Comparison of ENCODE assay signal across 8 cellular contexts in the genomic region with DNA sequence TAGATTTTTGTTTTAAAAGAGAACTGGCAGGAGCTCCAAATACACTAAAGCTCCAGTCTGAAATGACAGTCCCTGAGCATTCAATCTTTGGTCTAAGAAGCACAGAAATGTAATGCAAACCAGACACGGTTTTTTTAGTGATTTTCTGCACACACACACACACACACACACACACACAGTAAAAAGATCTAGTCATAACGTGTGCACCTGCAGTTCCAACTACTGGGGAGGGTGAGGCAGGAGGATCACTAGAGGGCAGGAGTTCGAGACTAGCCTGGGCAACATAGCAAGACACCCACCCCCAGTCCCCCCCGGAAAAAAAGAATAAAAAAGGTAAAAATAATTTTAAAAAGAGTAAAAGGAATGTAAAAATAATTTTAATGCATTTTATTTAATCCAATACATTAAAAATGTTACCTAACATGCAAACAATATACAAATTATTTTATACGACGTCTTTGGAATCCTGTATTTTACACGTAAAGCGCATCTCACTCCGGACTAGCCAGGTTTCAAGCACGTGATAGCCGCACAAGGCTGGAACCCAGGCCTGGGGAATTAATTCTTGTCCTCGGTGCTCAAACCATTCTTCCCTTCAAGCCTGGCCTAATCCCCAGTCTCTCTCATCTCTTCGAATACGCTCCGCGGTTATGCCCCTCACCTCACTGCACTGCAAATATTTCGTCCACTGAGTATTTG. TPM values are rescaled to one million over a fixed set of nuclear protein-coding genes. Genes with fewer than 3 reads are reported as not detected.
DNase-seq lines count a peak whose midpoint lies in the region; ATAC-seq and TF ChIP-seq lines count a peak whose summit lies in the region.

No MANE protein-coding gene starts in this region.

- DNase-seq in GM23338 (ENCODE audit: low spot score) (peak; percentile 45), Panc1 (ENCODE audit: low read depth, low spot score) (no peak), psoas muscle (no peak), NCI-H2196 (lab: John Stamatoyannopoulos, UW; ENCODE audit: unreplicated experiment) (no peak)
- DNase-seq in stimulated activated CD4-positive, alpha-beta T cell treated with anti-CD3 and anti-CD28 coated beads, Interleukin-2, amount 100 ng/mL, for 48 hours, result no peak

- H3K27ac ChIP-seq in GM23338 (ENCODE audit: low read depth), result peak overlapping the region; percentile 96
- H3K27ac ChIP-seq in Panc1 (ENCODE audit: low read length), result peak overlapping the region; percentile 94
- peak overlapping the region; percentile 84 to 95 for H3K27ac ChIP-seq in esophagus (ENCODE audit: low read depth in 2 of 2, low read length in 1 of 2)
- H3K27ac ChIP-seq in psoas muscle, result peak overlapping the region; percentile 96

- CTCF ChIA-PET in Panc1 (lab: Charles Lee), result interaction anchor here (0.6 to 1.4 kb wide), 3 partner anchors 23 to 50 kb away, joined by 3 to 5 read pairs (median 3); no protein-coding TSS in a partner anchor

- intact Hi-C loops in Panc1 (cut with micrococcal nuclease; ENCODE audit: unreplicated experiment), result no loop called here
- intact Hi-C loops in psoas muscle (cut with DNase I), result loop anchor here in 1 of 2 donors (2.0 kb wide), 2 partner anchors 23 to 41 kb away; a partner anchor contains a TSS

- H3K27ac Mint-ChIP-seq in GM23338, result peak overlapping the region; percentile 98

- peak overlapping the region; percentile 88 for H3K4me2 ChIP-seq in GM23338

- peak overlapping the region; percentile 86 for H2AFZ ChIP-seq in GM23338

- peaks cover 57% of the 10 kb centered on the region for H3K79me2 ChIP-seq in GM23338 (replicated peaks; ENCODE audit: insufficient read depth)

- TF ChIP-seq CTCF in GM23338 (conservative IDR thresholded peaks at IDR 0.05; ENCODE audit: low read depth in 2 of 2), result no peak
- TF ChIP-seq CTCF in Panc1 (IDR thresholded peaks at IDR 0.05), result no peak
- TF ChIP-seq CTCF in psoas muscle (IDR thresholded peaks at IDR 0.05), result no peak

- H3K36me3 ChIP-seq in GM23338 (ENCODE audit: insufficient read depth) (no peaks in the 10 kb centered on the region; the same call in 1 of the 2 replicates), Panc1 (ENCODE audit: control insufficient read depth, insufficient read depth, low read length) (peaks cover 2% of the 10 kb centered on the region; the same call in 1 of the 2 replicates), esophagus (ENCODE audit: control insufficient read depth in 2 of 2, insufficient read depth in 2 of 2, low read length in 1 of 2) (peaks cover 0 to 1% of the 10 kb centered on the region in 2 donors), psoas muscle (ENCODE audit: insufficient read depth in 1 of 2, low read depth in 1 of 2) (peaks cover 0 to 13% of the 10 kb centered on the region in 2 donors)

- WGBS in esophagus, 2 donors, result 5% methylated on average over 17 of the region's 17 CpGs
- WGBS in psoas muscle, 3 donors, result 4 to 6% (median 4%) methylated on average over 17 of the region's 17 CpGs

- peaks cover 17% of the 10 kb centered on the region for H3K27me3 Mint-ChIP-seq in GM23338 (ENCODE audit: insufficient read depth, low read depth, poor library complexity)

- H3K36me3 Mint-ChIP-seq in GM23338 (ENCODE audit: low read depth), result peaks cover 22% of the 10 kb centered on the region

- BruUV-seq in Panc1 (replicated peaks; lab: Mats Ljungman, UMichigan), result TSS peak; percentile 99

- in situ Hi-C loops in Panc1 (cut with HindIII; ENCODE audit: low pct_unique_long_range_greater_than_20kb, low sequenced_read_pairs), result no loop called here

- peak overlapping the region; percentile 98 for H3K4me3 Mint-ChIP-seq in GM23338

- no peaks in the 10 kb centered on the region for H3K9me2 ChIP-seq in GM23338 (ENCODE audit: insufficient read depth)

- H3K4me1 ChIP-seq in GM23338 (ENCODE audit: insufficient read depth), result peaks cover 10% of the 10 kb centered on the region; the same call in 1 of the 2 replicates
- peaks cover 26% of the 10 kb centered on the region for H3K4me1 ChIP-seq in Panc1 (ENCODE audit: control insufficient read depth, insufficient read depth, low read length)
- H3K4me1 ChIP-seq in esophagus (ENCODE audit: control insufficient read depth in 2 of 2, insufficient read depth in 2 of 2, low read length in 1 of 2), result peaks cover 0 to 4% of the 10 kb centered on the region in 2 donors
- peaks cover 12% of the 10 kb centered on the region for H3K4me1 ChIP-seq in psoas muscle

- no peaks in the 10 kb centered on the region for H3K9me3 ChIP-seq in Panc1 (ENCODE audit: control insufficient read depth, insufficient read depth, low read depth, low read length)
- no peaks in the 10 kb centered on the region for H3K9me3 ChIP-seq in esophagus (ENCODE audit: control insufficient read depth in 2 of 2, insufficient read depth in 1 of 2, low read depth in 1 of 2, low read length in 1 of 2)
- no peaks in the 10 kb centered on the region for H3K9me3 ChIP-seq in psoas muscle

- H3K4me1 Mint-ChIP-seq in GM23338, result peaks cover 8% of the 10 kb centered on the region

- ATAC-seq in GM23338 (peak; percentile 13), Panc1 (no peak), psoas muscle (peak in 2 of 4 donors; percentile 40 to 48), HG03565 (IDR thresholded peaks at IDR 0.05; ENCODE audit: unreplicated experiment) (no peak), HG03439 (IDR thresholded peaks at IDR 0.05; ENCODE audit: unreplicated experiment) (no peak)

- H3K4me3 ChIP-seq in GM23338, result peak overlapping the region; percentile 95
- peak overlapping the region; percentile 69 to 96 for H3K4me3 ChIP-seq in Panc1 (ENCODE audit: low read depth in 2 of 2, low read length in 2 of 2)
- H3K4me3 ChIP-seq in esophagus (ENCODE audit: low read depth in 1 of 2, low read length in 2 of 2), result peak overlapping the region; percentile 89 to 91
- peak overlapping the region; percentile 77 for H3K4me3 ChIP-seq in psoas muscle

- H3K9me3 Mint-ChIP-seq in GM23338, result peaks cover 12% of the 10 kb centered on the region

- no peaks in the 10 kb centered on the region; the same call in 1 of the 2 replicates for H4K20me1 ChIP-seq in GM23338 (replicated peaks; ENCODE audit: insufficient read depth)

- peaks cover 14% of the 10 kb centered on the region; the same call in 1 of the 2 replicates for H3F3A ChIP-seq in GM23338 (replicated peaks; ENCODE audit: low read depth)

- H3K27me3 ChIP-seq in GM23338 (ENCODE audit: insufficient read depth) (no peaks in the 10 kb centered on the region), Panc1 (ENCODE audit: control insufficient read depth, insufficient read depth, low read length) (no peaks in the 10 kb centered on the region), esophagus (ENCODE audit: control insufficient read depth in 1 of 2, insufficient read depth in 2 of 2, low read length in 2 of 2) (no peaks in the 10 kb centered on the region), psoas muscle (ENCODE audit: insufficient read depth in 3 of 3, low read length in 2 of 3) (no peaks in the 10 kb centered on the region)

- POLR2A ChIA-PET in Panc1 (lab: Charles Lee), result no interaction called here

TF ChIP-seq in GM23338, 12 proteins besides CTCF, POLR2A, EP300 and RAD21 (continues in another document):
- no peak for TF ChIP-seq POLR2AphosphoS5 (IDR thresholded peaks at IDR 0.05; ENCODE audit: low read depth)
- TF ChIP-seq, protein P1, sequence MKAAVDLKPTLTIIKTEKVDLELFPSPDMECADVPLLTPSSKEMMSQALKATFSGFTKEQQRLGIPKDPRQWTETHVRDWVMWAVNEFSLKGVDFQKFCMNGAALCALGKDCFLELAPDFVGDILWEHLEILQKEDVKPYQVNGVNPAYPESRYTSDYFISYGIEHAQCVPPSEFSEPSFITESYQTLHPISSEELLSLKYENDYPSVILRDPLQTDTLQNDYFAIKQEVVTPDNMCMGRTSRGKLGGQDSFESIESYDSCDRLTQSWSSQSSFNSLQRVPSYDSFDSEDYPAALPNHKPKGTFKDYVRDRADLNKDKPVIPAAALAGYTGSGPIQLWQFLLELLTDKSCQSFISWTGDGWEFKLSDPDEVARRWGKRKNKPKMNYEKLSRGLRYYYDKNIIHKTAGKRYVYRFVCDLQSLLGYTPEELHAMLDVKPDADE (IDR thresholded peaks at IDR 0.05), result no peak
- TF ChIP-seq STAT1 (IDR thresholded peaks at IDR 0.05; ENCODE audit: unreplicated experiment), result no peak
- no peak for TF ChIP-seq EZH2phosphoT487 (IDR thresholded peaks at IDR 0.05; ENCODE audit: unreplicated experiment)

RNA-seq across cellular contexts. Expression of a gene that starts 0.8 kb away (rescaled TPM):
- 10.7 and 13.3 TPM in 2 replicates for total RNA-seq in GM23338 (2014; rRNA removed; shearing (Covaris generic))
- polyA plus RNA-seq in GM23338 (2016; fragmentation: Nextera tagmentation; extraction: Ambion mirVana) (9.0 and 9.6 TPM in 2 replicates), esophagus (10 to 100 TPM; 15.1 to 17.4 TPM), psoas muscle (10 to 100 TPM; 11.7 to 19.0 (median 14.8) TPM)
- total RNA-seq in Panc1 (2021; ENCODE audit: unreplicated experiment) (28.7 TPM), psoas muscle (10 to 100 TPM; 15.7 to 25.0 (median 20.6) TPM)
- 35.6 TPM for polyA plus RNA-seq in Panc1 (2012; ENCODE audit: insufficient read length)

RNA-seq across cellular contexts. Expression of a gene that starts 23.6 kb away (rescaled TPM):
- total RNA-seq in GM23338 (2014; rRNA removed; shearing (Covaris generic)), result 62.9 and 63.5 TPM in 2 replicates
- polyA plus RNA-seq in GM23338 (2016; fragmentation: Nextera tagmentation; extraction: Ambion mirVana) (11.9 and 12.7 TPM in 2 replicates), esophagus (10 to 100 TPM in 1 of 2 donors, 1 to 10 TPM in 1; 8.7 to 13.4 TPM), psoas muscle (10 to 100 TPM; 13.0 to 26.8 (median 24.8) TPM)
- total RNA-seq in Panc1 (2021; ENCODE audit: unreplicated experiment) (30.9 TPM), psoas muscle (10 to 100 TPM; 26.9 to 38.1 (median 33.9) TPM)
- polyA plus RNA-seq in Panc1 (2012; ENCODE audit: insufficient read length), result 24.0 TPM
